In genomic region chrX:119916310-119916709, GRCh38 we compare ENCODE assay signal across 9 cellular contexts. TPM values are rescaled to one million over a fixed set of nuclear protein-coding genes. Genes with fewer than 3 reads are reported as not detected.
"Had no signal": no experiment of that assay in that cellular context is flagged by ENCODE, and none has a peak within 500 bp of the region (broad histone marks: within the 10 kb centered on the region; RNA-seq: fewer than 3 reads in every experiment).

No MANE protein-coding gene starts in this region.

- H2AFZ ChIP-seq: GM23338 had no signal

- H3K4me2 ChIP-seq: GM23338 had no signal

- H3K4me3 ChIP-seq: GM23338 had no signal

- ATAC-seq: GM23338, HepG2 had no signal

- DNase-seq: H9, HCEC 1CT had no signal

- H3K27ac ChIP-seq: HL-60 had no signal

- FAIRE-seq: H1, H54, HepG2 had no signal

RNA-seq across cellular contexts. Expression of gene AKAP14, which starts 20.6 kb away (rescaled TPM):
- total RNA-seq: H9, HT1080 had no signal
- polyA plus RNA-seq: IgD-negative memory B cell had no signal
